In genomic region chr1:108503062-108503740, GRCh38 we compare ENCODE assay signal across 14 cellular contexts. TPM values are rescaled to one million over a fixed set of nuclear protein-coding genes. Genes with fewer than 3 reads are reported as not detected.
DNase-seq lines count a peak whose midpoint lies in the region; ATAC-seq and TF ChIP-seq lines count a peak whose summit lies in the region.
"Had no signal": no experiment of that assay in that cellular context is flagged by ENCODE, and none has a peak within 500 bp of the region (broad histone marks: within the 10 kb centered on the region; RNA-seq: fewer than 3 reads in every experiment).

No MANE protein-coding gene starts in this region.

- H3K4me1 ChIP-seq in gastroesophageal sphincter (no peaks in the 10 kb centered on the region), heart right ventricle (peaks cover 0 to 15% (median 0%) of the 10 kb centered on the region in 9 donors)

- TF ChIP-seq POLR2A in gastroesophageal sphincter (IDR thresholded peaks at IDR 0.05) = no peak

- no peaks in the 10 kb centered on the region for H3K9me3 ChIP-seq in MG63
- H3K9me3 ChIP-seq in gastroesophageal sphincter = no peaks in the 10 kb centered on the region
- H3K9me3 ChIP-seq in heart right ventricle = no peaks in the 10 kb centered on the region
- H3K9me3 ChIP-seq: Peyer's patch had no signal

- H3K36me3 ChIP-seq in MG63 = no peaks in the 10 kb centered on the region
- H3K36me3 ChIP-seq in gastroesophageal sphincter = no peaks in the 10 kb centered on the region
- H3K36me3 ChIP-seq in heart right ventricle = no peaks in the 10 kb centered on the region
- H3K36me3 ChIP-seq: Peyer's patch had no signal

- DNase-seq in EH (ENCODE audit: low read depth) (peak; percentile 97), MG63 (peak; percentile 76), dedifferentiated amniotic fluid mesenchymal stem cell (ENCODE audit: extremely low spot score) (peak; percentile 77), myocyte (ENCODE audit: low read depth) (peak; percentile 91), activated gamma-delta T cell (lab: John Stamatoyannopoulos, UW) (no peak), heart right ventricle (no peak)
- DNase-seq: amygdala; naive thymus-derived CD8-positive, alpha-beta T cell; NCI-H1694 treated with DMSO at 0.1 percent for 48 hours; Peyer's patch; stimulated activated naive B cell treated with anti-CD40 and anti-IgM and Interleukin-4, amounts not matched to agents 10 μg/mL and 1 μg/mL and 100 μg/mL, for 72 hours had no signal

- TF ChIP-seq EP300 in gastroesophageal sphincter (IDR thresholded peaks at IDR 0.05) = no peak

- H3K4me3 ChIP-seq in MG63 (no peak overlapping the region), gastroesophageal sphincter (no peak overlapping the region), heart right ventricle (no peak overlapping the region)
- H3K4me3 ChIP-seq: Peyer's patch had no signal

- intact Hi-C loops in heart right ventricle (cut with DNase I) = no loop called here

- H3K27ac ChIP-seq in gastroesophageal sphincter (no peak overlapping the region), heart right ventricle (no peak overlapping the region)
- H3K27ac ChIP-seq: Peyer's patch had no signal

- no peaks in the 10 kb centered on the region for H3K27me3 ChIP-seq in MG63
- H3K27me3 ChIP-seq in gastroesophageal sphincter = no peaks in the 10 kb centered on the region
- H3K27me3 ChIP-seq in heart right ventricle = peaks cover 0 to 27% (median 0%) of the 10 kb centered on the region in 7 donors
- H3K27me3 ChIP-seq: Peyer's patch had no signal

- WGBS in gastroesophageal sphincter (ENCODE audit: low coverage in 1 of 2), 2 donors = 49 to 50% methylated on average over 4 to 5 of the region's 5 CpGs
- 58 to 59% methylated on average over 5 of the region's 5 CpGs for WGBS in heart right ventricle, 2 donors

- ATAC-seq in HG03520 (IDR thresholded peaks at IDR 0.05; ENCODE audit: unreplicated experiment) = no peak
- no peak for ATAC-seq in gastroesophageal sphincter
- ATAC-seq in heart right ventricle = no peak
- ATAC-seq: naive thymus-derived CD8-positive, alpha-beta T cell; stimulated activated naive B cell treated with anti-CD40 and anti-IgM and Interleukin-4, amounts not matched to agents 10 μg/mL and 1 μg/mL and 100 μg/mL, for 72 hours had no signal

- no peak for TF ChIP-seq CTCF in gastroesophageal sphincter (IDR thresholded peaks at IDR 0.05)
- no peak for TF ChIP-seq CTCF in heart right ventricle (IDR thresholded peaks at IDR 0.05)

RNA-seq across cellular contexts. Expression of gene NBPF6, which starts 53.1 kb away (rescaled TPM):
- 0.13 and 0.35 TPM in 2 replicates for total RNA-seq in MG63 (2014; rRNA removed; shearing (Covaris generic); ENCODE audit: low replicate concordance)
- not detected in 2 replicates for total RNA-seq in myocyte
- not detected for polyA plus RNA-seq in myocyte (2012)
- total RNA-seq in gastroesophageal sphincter = not detected
- total RNA-seq in heart right ventricle = not detected
- not detected for polyA plus RNA-seq in heart right ventricle
- total RNA-seq: glomerular endothelial cell had no signal
- polyA plus RNA-seq: naive thymus-derived CD8-positive, alpha-beta T cell had no signal

RNA-seq across cellular contexts. Expression of gene EEIG2, which starts 56.7 kb away (rescaled TPM):
- 26.7 and 47.5 TPM in 2 replicates for total RNA-seq in MG63 (2014; rRNA removed; shearing (Covaris generic); ENCODE audit: low replicate concordance)
- 4.5 and 5.9 TPM in 2 replicates for total RNA-seq in myocyte
- polyA plus RNA-seq in myocyte (2012) = 2.5 TPM
- total RNA-seq in gastroesophageal sphincter = 10 to 100 TPM; 11.6 to 23.8 (median 14.9) TPM
- 1 to 10 TPM; 3.5 to 10.0 (median 6.1) TPM for total RNA-seq in heart right ventricle
- polyA plus RNA-seq in heart right ventricle = 1 to 10 TPM; 1.5 to 1.6 TPM

Comparison
In these comparisons a context has a peak if more than half of its experiments do, and no peak if none do; other contexts are left out.
1. DNase-seq: peak in EH (single experiment), MG63 (single experiment), dedifferentiated amniotic fluid mesenchymal stem cell (single experiment) and myocyte (single experiment); none in activated gamma-delta T cell (single experiment) and heart right ventricle (0 of 2).